ENCODE assay signal across 22 cellular contexts in the genomic region with DNA sequence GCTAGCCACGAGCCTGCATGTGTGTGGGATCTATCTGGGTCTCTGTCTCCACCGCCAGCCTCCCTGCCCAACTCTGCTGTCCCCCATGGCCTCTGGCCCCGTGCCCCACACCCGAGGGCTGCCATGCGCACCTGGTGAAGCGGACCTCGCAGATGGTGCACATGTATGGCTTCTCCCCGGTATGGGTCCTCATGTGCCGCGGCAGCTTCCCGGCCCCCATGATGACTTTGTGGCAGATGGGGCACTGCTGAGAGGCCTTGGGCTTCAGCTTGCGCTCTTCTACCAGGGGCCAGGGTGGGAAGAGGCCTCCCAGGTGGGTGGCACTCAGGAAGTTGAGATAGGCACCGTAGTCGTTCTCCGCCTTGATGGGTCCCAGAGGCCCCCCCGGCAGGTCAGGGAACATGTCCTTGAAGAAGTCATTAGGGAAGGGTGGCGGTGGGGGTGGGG.
DNase-seq lines count a peak whose midpoint lies in the region; FAIRE-seq and TF ChIP-seq lines count a peak whose summit lies in the region.
"Had no signal": no experiment of that assay in that cellular context is flagged by ENCODE, and none has a peak within 500 bp of the region (broad histone marks: within the 10 kb centered on the region; RNA-seq: fewer than 3 reads in every experiment).

No MANE protein-coding gene starts in this region.

- H4K91ac ChIP-seq in H1 (replicated peaks; ENCODE audit: insufficient read length, low read length) (peak overlapping the region; percentile 13), neuronal stem cell (ENCODE audit: low read depth, low read length, poor library complexity) (no peak overlapping the region)

- H3K79me1 ChIP-seq in H1 (ENCODE audit: low read depth, low read length): no peaks in the 10 kb centered on the region
- H3K79me1 ChIP-seq in neuronal stem cell (ENCODE audit: low read depth, low read length): no peaks in the 10 kb centered on the region

- no peaks in the 10 kb centered on the region for H3K79me2 ChIP-seq in H1 (ENCODE audit: control insufficient read depth in 1 of 2, insufficient read depth in 2 of 2, low read length in 2 of 2)

- no peaks in the 10 kb centered on the region; a peak in 1 of 7 replicates for H3K27me3 ChIP-seq in H1 (replicated peaks in 1 of 4; ENCODE audit: control insufficient read depth in 3 of 4, extremely low read depth in 1 of 4, insufficient read depth in 3 of 4, low read length in 3 of 4)
- H3K27me3 ChIP-seq in neuronal stem cell (ENCODE audit: control insufficient read depth in 3 of 3, insufficient read depth in 3 of 3, low read depth in 1 of 3, low read length in 3 of 3): peaks cover 0 to 4% (median 0%) of the 10 kb centered on the region in 3 experiments
- no peaks in the 10 kb centered on the region for H3K27me3 ChIP-seq in spleen (replicated peaks in 1 of 7)

- H2AFZ ChIP-seq in H1 (ENCODE audit: low read length) (no peak overlapping the region), neuronal stem cell (ENCODE audit: low read length) (no peak overlapping the region)
- H2AFZ ChIP-seq: GM23338 had no signal

- H4K5ac ChIP-seq in H1 (ENCODE audit: insufficient read length, low read depth, low read length): no peak overlapping the region

- no peak overlapping the region for H3K4ac ChIP-seq in H1 (replicated peaks; ENCODE audit: insufficient read length, low read depth, low read length)
- no peak overlapping the region for H3K4ac ChIP-seq in neuronal stem cell (ENCODE audit: low read length)

- H3K27me3 Mint-ChIP-seq in CD14-positive monocyte (ENCODE audit: low read depth in 3 of 3): peaks cover 2 to 7% (median 5%) of the 10 kb centered on the region in 3 donors
- H3K27me3 Mint-ChIP-seq in endothelial cell (ENCODE audit: unreplicated experiment): peaks cover 8% of the 10 kb centered on the region

- H3K4me3 Mint-ChIP-seq in CD14-positive monocyte (no peak overlapping the region), endothelial cell (ENCODE audit: unreplicated experiment) (no peak overlapping the region)
- H3K4me3 Mint-ChIP-seq: CD4-positive, CD25-positive, alpha-beta regulatory T cell; CD8-positive, alpha-beta T cell; GM23338; HFFc6 had no signal

- DNase-seq in CD14-positive monocyte (ENCODE audit: low spot score): peak; percentile 30
- no peak for DNase-seq in H1 (ENCODE audit: low read depth in 1 of 2, low spot score in 2 of 2)
- no peak for DNase-seq in neuronal stem cell (ENCODE audit: low spot score)
- DNase-seq in spleen: peak; percentile 63
- DNase-seq in endothelial cell (ENCODE audit: low spot score): no peak
- DNase-seq in NCI-H1436 treated with DMSO at 0.1 percent for 48 hours (lab: John Stamatoyannopoulos, UW): no peak
- DNase-seq in NCI-H2081 (lab: John Stamatoyannopoulos, UW): no peak
- DNase-seq in epidermal melanocyte (ENCODE audit: insufficient read length, low spot score): no peak
- DNase-seq: C1 segment of cervical spinal cord; Caco-2; CD4-positive, CD25-positive, alpha-beta regulatory T cell; CD8-positive, alpha-beta T cell; DMS 273 treated with DMSO at 0.1 percent for 48 hours; DMS79; EL; GDM1; HFFc6 had no signal

- H2BK20ac ChIP-seq in H1 (ENCODE audit: low read length): no peak overlapping the region

- H3K27ac Mint-ChIP-seq in CD14-positive monocyte (no peak overlapping the region), endothelial cell (ENCODE audit: unreplicated experiment) (no peak overlapping the region)
- H3K27ac Mint-ChIP-seq: CD4-positive, CD25-positive, alpha-beta regulatory T cell; CD8-positive, alpha-beta T cell; GM23338; HFFc6 had no signal

- H4K20me1 ChIP-seq in H1 (replicated peaks in 1 of 2; ENCODE audit: control insufficient read depth in 1 of 2, insufficient read depth in 2 of 2, low read length in 2 of 2): no peaks in the 10 kb centered on the region

- no peak overlapping the region for H3K14ac ChIP-seq in H1 (ENCODE audit: insufficient read length)
- no peak overlapping the region for H3K14ac ChIP-seq in neuronal stem cell (ENCODE audit: low read length)

- H3K36me3 ChIP-seq in H1 (ENCODE audit: control insufficient read depth in 2 of 4, insufficient read depth in 4 of 4, low read length in 3 of 4): no peaks in the 10 kb centered on the region
- H3K36me3 ChIP-seq in neuronal stem cell (replicated peaks in 1 of 2; ENCODE audit: control insufficient read depth in 2 of 2, insufficient read depth in 2 of 2, low read length in 2 of 2): no peaks in the 10 kb centered on the region
- peaks cover 0 to 19% (median 0%) of the 10 kb centered on the region in 6 donors for H3K36me3 ChIP-seq in spleen
- H3K36me3 ChIP-seq: HAP-1 had no signal

- H3K27ac ChIP-seq in H1 (ENCODE audit: low read depth, low read length) (no peak overlapping the region), neuronal stem cell (replicated peaks; ENCODE audit: low read length) (no peak overlapping the region), spleen (no peak overlapping the region)

- no peak overlapping the region for H3K9ac ChIP-seq in H1 (replicated peaks in 1 of 4; ENCODE audit: extremely low read depth in 1 of 4, low read depth in 3 of 4, low read length in 3 of 4)
- H3K9ac ChIP-seq in neuronal stem cell (ENCODE audit: low read depth, low read length, poor library complexity): no peak overlapping the region

- H3K4me2 ChIP-seq in H1 (ENCODE audit: insufficient read depth in 1 of 2, low read depth in 2 of 2, low read length in 2 of 2): no peak overlapping the region
- H3K4me2 ChIP-seq in neuronal stem cell (ENCODE audit: insufficient read depth, low read length, poor library complexity, severe bottlenecking): no peak overlapping the region
- H3K4me2 ChIP-seq: GM23338 had no signal

- H3K4me3 ChIP-seq in H1 (ENCODE audit: extremely low read depth in 1 of 4, insufficient read depth in 2 of 4, low read depth in 3 of 4, low read length in 4 of 4): no peak overlapping the region
- no peak overlapping the region for H3K4me3 ChIP-seq in neuronal stem cell (ENCODE audit: low read length in 2 of 2)
- H3K4me3 ChIP-seq in spleen: no peak overlapping the region
- H3K4me3 ChIP-seq: GM12878, GM23338, HAP-1 had no signal

- H3K23me2 ChIP-seq in H1 (ENCODE audit: low read depth, low read length): no peaks in the 10 kb centered on the region

- 93% methylated on average over 16 of the region's 17 CpGs; no CpG with 5 or more reads in 1 of the 2 experiments for WGBS in H1 (ENCODE audit: extremely low coverage in 1 of 2, insufficient coverage in 1 of 2, insufficient read length in 1 of 2, insufficient replicate concordance in 2 of 2, low coverage in 1 of 2, low lambda C conversion rate in 2 of 2, missing lambda C conversion rate in 1 of 2), 2 experiments
- WGBS in neuronal stem cell (ENCODE audit: extremely low coverage in 2 of 2, insufficient read length in 2 of 2, insufficient replicate concordance in 1 of 2), 2 donors: no CpG with 5 or more reads among the region's 17 CpGs
- WGBS in spleen, 5 donors: 92 to 99% (median 93%) methylated on average over 12 to 17 of the region's 17 CpGs

- TF ChIP-seq POLR2A in H1 (IDR thresholded peaks at IDR 0.05; ENCODE audit: control extremely low read depth in 1 of 2, low read depth in 2 of 2, low read length in 2 of 2): no peak
- no peak for TF ChIP-seq POLR2A in spleen (IDR thresholded peaks at IDR 0.05)

- 0 out of 4 replicates have a peak, but pooled peaks cover 0 to 5% of the 10 kb centered on the region in 2 experiments for H3K9me3 ChIP-seq in H1 (ENCODE audit: insufficient read depth in 2 of 2, low read depth in 1 of 2, low read length in 1 of 2)
- H3K9me3 ChIP-seq in neuronal stem cell (replicated peaks in 1 of 2; ENCODE audit: control insufficient read depth in 2 of 2, insufficient read depth in 1 of 2, low read depth in 1 of 2, low read length in 2 of 2): no peaks in the 10 kb centered on the region
- H3K9me3 ChIP-seq in spleen: no peaks in the 10 kb centered on the region
- H3K9me3 ChIP-seq: Caco-2, HAP-1 had no signal

- TF ChIP-seq CTCF in CD14-positive monocyte (IDR thresholded peaks at IDR 0.05): no peak
- no peak for TF ChIP-seq CTCF in H1 (IDR thresholded peaks at IDR 0.05; ENCODE audit: control extremely low read depth in 1 of 3, insufficient read depth in 1 of 3, low read depth in 1 of 3, low read length in 3 of 3)
- TF ChIP-seq CTCF in spleen (IDR thresholded peaks at IDR 0.05 in 8 of 11, conservative IDR thresholded peaks at IDR 0.05 in 3 of 11): no peak
- TF ChIP-seq CTCF in endothelial cell (IDR thresholded peaks at IDR 0.05; ENCODE audit: unreplicated experiment): no peak

- H2BK120ac ChIP-seq in H1 (replicated peaks; ENCODE audit: low read depth, low read length) (no peak overlapping the region), neuronal stem cell (ENCODE audit: low read depth, low read length) (no peak overlapping the region)

- H3K18ac ChIP-seq in H1 (ENCODE audit: extremely low read depth, low read length) (no peak overlapping the region), neuronal stem cell (ENCODE audit: low read length) (peak overlapping the region; percentile 68)

- TF ChIP-seq EP300 in H1 (IDR thresholded peaks at IDR 0.05; ENCODE audit: borderline replicate concordance in 1 of 2, low read depth in 2 of 2, low read length in 2 of 2): no peak

- intact Hi-C loops in CD14-positive monocyte (cut with micrococcal nuclease): no loop called here
- intact Hi-C loops in spleen (cut with DNase I; ENCODE audit: low total_unique reads): no loop called here

- POLR2A ChIA-PET in H1 (lab: Charles Lee; ENCODE audit: partially characterized antibody): no interaction called here

- H3K4me1 ChIP-seq in H1 (replicated peaks in 1 of 4; ENCODE audit: control insufficient read depth in 3 of 4, insufficient read depth in 4 of 4, low read length in 3 of 4): no peaks in the 10 kb centered on the region
- peaks cover 0 to 4% of the 10 kb centered on the region in 2 donors for H3K4me1 ChIP-seq in neuronal stem cell (ENCODE audit: control insufficient read depth in 2 of 2, insufficient read depth in 1 of 2, low read depth in 1 of 2, low read length in 2 of 2)
- peaks cover 0 to 42% (median 22%) of the 10 kb centered on the region in 6 donors for H3K4me1 ChIP-seq in spleen
- H3K4me1 ChIP-seq: Caco-2, HAP-1 had no signal

- H2AK5ac ChIP-seq in H1 (ENCODE audit: low read depth, low read length) (no peak overlapping the region), neuronal stem cell (ENCODE audit: low read depth, low read length) (no peak overlapping the region)

- H2BK5ac ChIP-seq in H1 (ENCODE audit: low read depth, low read length) (no peak overlapping the region), neuronal stem cell (ENCODE audit: low read length) (no peak overlapping the region)

- CTCF ChIA-PET in H1 (lab: Charles Lee; ENCODE audit: partially characterized antibody): interaction anchor here (1.0 to 3.0 kb wide), 5 partner anchors 10 to 423 kb away, joined by 3 to 17 read pairs (median 6); no protein-coding TSS in a partner anchor

- H3K36me3 Mint-ChIP-seq in CD14-positive monocyte: no peaks in the 10 kb centered on the region
- H3K36me3 Mint-ChIP-seq in endothelial cell (ENCODE audit: low read depth, unreplicated experiment): no peaks in the 10 kb centered on the region
- H3K36me3 Mint-ChIP-seq: CD4-positive, CD25-positive, alpha-beta regulatory T cell; CD8-positive, alpha-beta T cell had no signal

- H2BK15ac ChIP-seq in H1 (ENCODE audit: low read length): no peak overlapping the region
- H2BK15ac ChIP-seq in neuronal stem cell (ENCODE audit: low read length): no peak overlapping the region

- FAIRE-seq in H1 (lab: Jason Lieb, UNC): no peak
- FAIRE-seq: GM12878, GM19239, H54 had no signal

- H4K8ac ChIP-seq in H1 (ENCODE audit: extremely low read depth, insufficient read depth, low read length) (peak overlapping the region; percentile 57; the same call in 1 of the 2 replicates), neuronal stem cell (ENCODE audit: low read depth, low read length) (no peak overlapping the region)

- H2BK12ac ChIP-seq in H1 (ENCODE audit: low read depth, low read length) (no peak overlapping the region), neuronal stem cell (ENCODE audit: low read length) (no peak overlapping the region)

- H3K4me1 Mint-ChIP-seq in CD14-positive monocyte (no peaks in the 10 kb centered on the region), endothelial cell (ENCODE audit: unreplicated experiment) (no peaks in the 10 kb centered on the region)
- H3K4me1 Mint-ChIP-seq: CD4-positive, CD25-positive, alpha-beta regulatory T cell had no signal

- H3K9me3 Mint-ChIP-seq in CD14-positive monocyte (peaks cover 0 to 3% (median 0%) of the 10 kb centered on the region in 7 donors), endothelial cell (ENCODE audit: unreplicated experiment) (no peaks in the 10 kb centered on the region)
- H3K9me3 Mint-ChIP-seq: HFFc6 had no signal

- H3K56ac ChIP-seq in H1 (replicated peaks; ENCODE audit: insufficient read length, low read depth, low read length): no peak overlapping the region

- H3K23ac ChIP-seq in H1 (ENCODE audit: insufficient read length): no peak overlapping the region
- no peak overlapping the region for H3K23ac ChIP-seq in neuronal stem cell (ENCODE audit: low read depth, low read length, poor library complexity)

- TF ChIP-seq RAD21 in H1 (IDR thresholded peaks at IDR 0.05 in 1 of 2, conservative IDR thresholded peaks at IDR 0.05 in 1 of 2; ENCODE audit: low read depth in 2 of 2, low read length in 2 of 2): no peak

Comparison
In these comparisons a context has a peak if more than half of its experiments do, and no peak if none do; other contexts are left out.
1. DNase-seq: peak in CD14-positive monocyte (single experiment) and spleen (single experiment); none in H1 (0 of 2), neuronal stem cell (single experiment), endothelial cell (single experiment), NCI-H1436 treated with DMSO at 0.1 percent for 48 hours (single experiment), NCI-H2081 (0 of 2) and epidermal melanocyte (single experiment).